1 cellular context compared by ENCODE assay signal in genomic region chr1:51750218-51750617, GRCh38.
TF ChIP-seq lines count a peak whose summit lies in the region.

No MANE protein-coding gene starts in this region.

TF ChIP-seq in K562, 482 proteins besides CTCF, POLR2A, EP300 and RAD21 (continued from another document and continues in another):
- no peak for TF ChIP-seq ZBTB11 (CRISPR knock-in tag; IDR thresholded peaks at IDR 0.05)
- TF ChIP-seq SMARCE1 (IDR thresholded peaks at IDR 0.05): peak; percentile 91
- TF ChIP-seq STAG1 (CRISPR knock-in tag; IDR thresholded peaks at IDR 0.05; ENCODE audit: borderline replicate concordance): no peak
- TF ChIP-seq ZZZ3 (IDR thresholded peaks at IDR 0.05): no peak
- TF ChIP-seq POLR3G (IDR thresholded peaks at IDR 0.05; ENCODE audit: extremely low read depth, insufficient read length, insufficient replicate concordance): no peak
- no peak for TF ChIP-seq SMAD2 (IDR thresholded peaks at IDR 0.05; ENCODE audit: low read depth, low read length)
- TF ChIP-seq POLR2B (IDR thresholded peaks at IDR 0.05; ENCODE audit: low read depth, partially characterized antibody): no peak
- TF ChIP-seq COPS2 (conservative IDR thresholded peaks at IDR 0.05): no peak
- TF ChIP-seq ZBED1 (IDR thresholded peaks at IDR 0.05): no peak
- no peak for TF ChIP-seq ZBTB7A (IDR thresholded peaks at IDR 0.05; ENCODE audit: borderline replicate concordance, control insufficient read depth, low read depth, low read length)
- TF ChIP-seq CBFB (CRISPR knock-in tag; IDR thresholded peaks at IDR 0.05): no peak
- TF ChIP-seq ZNF347 (CRISPR knock-in tag; IDR thresholded peaks at IDR 0.05; ENCODE audit: low read depth): no peak
- no peak for TF ChIP-seq ZNF174 (CRISPR knock-in tag; IDR thresholded peaks at IDR 0.05)
- TF ChIP-seq ZFP36 (IDR thresholded peaks at IDR 0.05; ENCODE audit: low read depth, low read length, partially characterized antibody): no peak
- TF ChIP-seq MAFG (tag; conservative IDR thresholded peaks at IDR 0.05): peak; percentile 35; the same call in 1 of the 2 replicates
- no peak for TF ChIP-seq TSHZ1 (CRISPR knock-in tag; IDR thresholded peaks at IDR 0.05)
- TF ChIP-seq ZNF431 (CRISPR knock-in tag; IDR thresholded peaks at IDR 0.05): no peak
- TF ChIP-seq HES1 (IDR thresholded peaks at IDR 0.05; ENCODE audit: low read depth): no peak
- TF ChIP-seq ZNF644 (tag; IDR thresholded peaks at IDR 0.05; ENCODE audit: low read depth): no peak
- TF ChIP-seq NR4A1 (CRISPR knock-in tag; IDR thresholded peaks at IDR 0.05): no peak
- TF ChIP-seq NR4A1 (tag; IDR thresholded peaks at IDR 0.05): no peak
- TF ChIP-seq RFX1 (IDR thresholded peaks at IDR 0.05): peak; percentile 8; the same call in 1 of the 2 replicates
- no peak for TF ChIP-seq ZNF121 (CRISPR knock-in tag; conservative IDR thresholded peaks at IDR 0.05)
- no peak for TF ChIP-seq ZNF76 (CRISPR knock-in tag; IDR thresholded peaks at IDR 0.05; ENCODE audit: borderline replicate concordance)
- TF ChIP-seq DACH1 (IDR thresholded peaks at IDR 0.05; ENCODE audit: partially characterized antibody): no peak
- TF ChIP-seq SIRT6 (IDR thresholded peaks at IDR 0.05; ENCODE audit: low read depth, low read length): no peak
- TF ChIP-seq ZNF165 (CRISPR knock-in tag; IDR thresholded peaks at IDR 0.05; ENCODE audit: borderline replicate concordance): no peak
- no peak for TF ChIP-seq KAT2B (IDR thresholded peaks at IDR 0.05; ENCODE audit: low read depth, low read length)
- TF ChIP-seq ZBTB33 (CRISPR knock-in tag; IDR thresholded peaks at IDR 0.05): no peak
- TF ChIP-seq TAF15 (IDR thresholded peaks at IDR 0.05; ENCODE audit: low read depth, low read length): no peak
- TF ChIP-seq HNRNPL (IDR thresholded peaks at IDR 0.05; ENCODE audit: low read depth, low read length): no peak
- TF ChIP-seq RAD51 (IDR thresholded peaks at IDR 0.05; ENCODE audit: borderline replicate concordance, low read depth): no peak
- no peak for TF ChIP-seq FOXA1 (IDR thresholded peaks at IDR 0.05; ENCODE audit: borderline replicate concordance)
- no peak for TF ChIP-seq ZNF384 (IDR thresholded peaks at IDR 0.05; ENCODE audit: low read depth, low read length)
- no peak for TF ChIP-seq HMG20A (CRISPR knock-in tag; conservative IDR thresholded peaks at IDR 0.05)
- TF ChIP-seq RBM22 (IDR thresholded peaks at IDR 0.05; ENCODE audit: low read depth, low read length, poor library complexity, severe bottlenecking): no peak
- TF ChIP-seq HLTF (IDR thresholded peaks at IDR 0.05): no peak
- TF ChIP-seq THRAP3 (IDR thresholded peaks at IDR 0.05; ENCODE audit: borderline replicate concordance): no peak
- TF ChIP-seq SMAD4 (CRISPR knock-in tag; conservative IDR thresholded peaks at IDR 0.05): no peak
- no peak for TF ChIP-seq ILF3 (IDR thresholded peaks at IDR 0.05; ENCODE audit: borderline replicate concordance)
- no peak for TF ChIP-seq ZFPM2 (CRISPR knock-in tag; IDR thresholded peaks at IDR 0.05)
- no peak for TF ChIP-seq ZNF778 (CRISPR knock-in tag; IDR thresholded peaks at IDR 0.05)
- no peak for TF ChIP-seq RHOXF2B (CRISPR knock-in tag; conservative IDR thresholded peaks at IDR 0.05)
- no peak for TF ChIP-seq SPI1 (IDR thresholded peaks at IDR 0.05; ENCODE audit: borderline replicate concordance, low read depth, low read length)
- no peak for TF ChIP-seq CREB3L1 (IDR thresholded peaks at IDR 0.05; ENCODE audit: borderline replicate concordance, low read depth)
- TF ChIP-seq ZNF717 (CRISPR knock-in tag; IDR thresholded peaks at IDR 0.05): no peak
- no peak for TF ChIP-seq ZNF175 (CRISPR knock-in tag; IDR thresholded peaks at IDR 0.05; ENCODE audit: low read depth)
- TF ChIP-seq CXXC5 (CRISPR knock-in tag; IDR thresholded peaks at IDR 0.05): no peak
- no peak for TF ChIP-seq SNRNP70 (optimal IDR thresholded peaks at IDR 0.05; ENCODE audit: low read depth, low read length)
- TF ChIP-seq MIER1 (IDR thresholded peaks at IDR 0.05; ENCODE audit: low read depth): no peak
- TF ChIP-seq RNF219 (CRISPR knock-in tag; IDR thresholded peaks at IDR 0.05): no peak
- no peak for TF ChIP-seq BMI1 (IDR thresholded peaks at IDR 0.05; ENCODE audit: low read length)
- TF ChIP-seq SRSF7 (optimal IDR thresholded peaks at IDR 0.05; ENCODE audit: low read depth, low read length): no peak
- no peak for TF ChIP-seq ZNF639 (CRISPR knock-in tag; conservative IDR thresholded peaks at IDR 0.05 in 1 of 2, IDR thresholded peaks at IDR 0.05 in 1 of 2)
- TF ChIP-seq VEZF1 (CRISPR knock-in tag; IDR thresholded peaks at IDR 0.05): peak; percentile 31; the same call in 1 of the 2 replicates
- no peak for TF ChIP-seq NR2C2 (CRISPR knock-in tag; IDR thresholded peaks at IDR 0.05)
- TF ChIP-seq NR2C2 (tag; IDR thresholded peaks at IDR 0.05): no peak
- no peak for TF ChIP-seq ELF1 (tag; IDR thresholded peaks at IDR 0.05)
- TF ChIP-seq ZNF124 (CRISPR knock-in tag; IDR thresholded peaks at IDR 0.05): no peak
- no peak for TF ChIP-seq PRMT5 (CRISPR knock-in tag; IDR thresholded peaks at IDR 0.05)
- no peak for TF ChIP-seq SREBF1 (IDR thresholded peaks at IDR 0.05; ENCODE audit: borderline replicate concordance, low read depth, low read length)
- TF ChIP-seq BHLHE40 (IDR thresholded peaks at IDR 0.05; ENCODE audit: low read length): no peak
- TF ChIP-seq NR2F6 (CRISPR knock-in tag; IDR thresholded peaks at IDR 0.05): no peak
- no peak for TF ChIP-seq KAT8 (IDR thresholded peaks at IDR 0.05; ENCODE audit: low read depth)
